Comparison of ENCODE assay signal across 1 cellular context in the genomic region with DNA sequence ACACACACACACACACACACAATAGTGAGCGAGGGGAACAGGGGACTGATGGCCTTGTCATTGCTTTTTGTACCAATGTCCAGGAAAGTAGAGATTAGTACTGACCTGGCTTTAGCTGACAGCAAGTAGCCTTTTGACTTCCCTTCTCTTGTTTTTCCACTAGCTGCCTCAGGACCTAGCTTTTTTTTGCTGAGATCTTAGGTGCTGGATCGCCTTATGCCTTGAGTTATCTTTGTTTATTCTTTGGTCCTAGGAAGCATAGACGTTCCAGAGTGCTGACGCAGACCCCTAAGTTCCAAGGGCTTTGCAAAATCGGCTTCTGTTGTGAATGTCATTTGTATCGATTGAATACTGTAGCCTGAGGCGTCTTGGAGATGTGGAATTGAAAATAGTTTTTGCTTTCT.
A peak's percentile ranks its signal among the peaks of the same experiment; 100 is the strongest.
TF ChIP-seq lines count a peak whose summit lies in the region.

A gene with protein sequence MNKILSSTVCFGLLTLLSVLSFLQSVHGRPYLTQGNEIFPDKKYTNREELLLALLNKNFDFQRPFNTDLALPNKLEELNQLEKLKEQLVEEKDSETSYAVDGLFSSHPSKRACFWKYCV (minus strand): TSS at position 218 of the 404 bp plus-strand sequence. CDS start 48,337 bp downstream, outside the sequence.

TF ChIP-seq in GM12878, 131 proteins besides CTCF, POLR2A, EP300 and RAD21 (continued from another document):
- TF ChIP-seq, protein P1, sequence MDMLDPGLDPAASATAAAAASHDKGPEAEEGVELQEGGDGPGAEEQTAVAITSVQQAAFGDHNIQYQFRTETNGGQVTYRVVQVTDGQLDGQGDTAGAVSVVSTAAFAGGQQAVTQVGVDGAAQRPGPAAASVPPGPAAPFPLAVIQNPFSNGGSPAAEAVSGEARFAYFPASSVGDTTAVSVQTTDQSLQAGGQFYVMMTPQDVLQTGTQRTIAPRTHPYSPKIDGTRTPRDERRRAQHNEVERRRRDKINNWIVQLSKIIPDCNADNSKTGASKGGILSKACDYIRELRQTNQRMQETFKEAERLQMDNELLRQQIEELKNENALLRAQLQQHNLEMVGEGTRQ (IDR thresholded peaks at IDR 0.05; ENCODE audit: borderline replicate concordance, low read depth, low read length), result no peak
- TF ChIP-seq KLF5 (IDR thresholded peaks at IDR 0.05; ENCODE audit: partially characterized antibody) (no peak), MXI1 (IDR thresholded peaks at IDR 0.05; ENCODE audit: low read depth, low read length) (no peak), SRF (IDR thresholded peaks at IDR 0.05; ENCODE audit: low read depth in 2 of 2, low read length in 2 of 2) (no peak), SPI1 (IDR thresholded peaks at IDR 0.05; ENCODE audit: borderline replicate concordance, insufficient read depth, low read depth, low read length) (peak; percentile 5; the same call in 1 of the 2 replicates), YBX1 (IDR thresholded peaks at IDR 0.05) (no peak), SMARCA5 (IDR thresholded peaks at IDR 0.05) (0 out of 2 replicates have a peak, but pooled peaks have one; percentile 25)
- TF ChIP-seq, protein P2, sequence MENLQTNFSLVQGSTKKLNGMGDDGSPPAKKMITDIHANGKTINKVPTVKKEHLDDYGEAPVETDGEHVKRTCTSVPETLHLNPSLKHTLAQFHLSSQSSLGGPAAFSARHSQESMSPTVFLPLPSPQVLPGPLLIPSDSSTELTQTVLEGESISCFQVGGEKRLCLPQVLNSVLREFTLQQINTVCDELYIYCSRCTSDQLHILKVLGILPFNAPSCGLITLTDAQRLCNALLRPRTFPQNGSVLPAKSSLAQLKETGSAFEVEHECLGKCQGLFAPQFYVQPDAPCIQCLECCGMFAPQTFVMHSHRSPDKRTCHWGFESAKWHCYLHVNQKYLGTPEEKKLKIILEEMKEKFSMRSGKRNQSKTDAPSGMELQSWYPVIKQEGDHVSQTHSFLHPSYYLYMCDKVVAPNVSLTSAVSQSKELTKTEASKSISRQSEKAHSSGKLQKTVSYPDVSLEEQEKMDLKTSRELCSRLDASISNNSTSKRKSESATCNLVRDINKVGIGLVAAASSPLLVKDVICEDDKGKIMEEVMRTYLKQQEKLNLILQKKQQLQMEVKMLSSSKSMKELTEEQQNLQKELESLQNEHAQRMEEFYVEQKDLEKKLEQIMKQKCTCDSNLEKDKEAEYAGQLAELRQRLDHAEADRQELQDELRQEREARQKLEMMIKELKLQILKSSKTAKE (IDR thresholded peaks at IDR 0.05; ENCODE audit: low read depth, poor library complexity, severe bottlenecking), result peak; percentile 9
